8 cellular contexts compared by ENCODE assay signal in genomic region chr3:119676771-119677640, GRCh38. TPM values are rescaled to one million over a fixed set of nuclear protein-coding genes. Genes with fewer than 3 reads are reported as not detected.
A peak's percentile ranks its signal among the peaks of the same experiment; 100 is the strongest.
DNase-seq lines count a peak whose midpoint lies in the region; ATAC-seq lines count a peak whose summit lies in the region.

Gene COX17 (minus strand): TSS chr3:119677406. CDS start chr3:119677310, 96 bp downstream.

- DNase-seq in COLO829 (ENCODE audit: low spot score) (peak; percentile 99), HUDEP-2 (lab: John Stamatoyannopoulos, UW; ENCODE audit: unreplicated experiment in 76 of 76) (peak; percentile 24 to 96 (median 88)), NT2/D1 (ENCODE audit: low read depth, low spot score) (peak; percentile 86), mesendoderm (peak; percentile 99)
- DNase-seq in activated CD8-positive, alpha-beta memory T cell treated with anti-CD3 and anti-CD28 coated beads, Interleukin-2, amount 10 ng/mL, durations not matched to agents 7 days and 5 days = peak; percentile 98
- DNase-seq in stimulated activated CD8-positive, alpha-beta memory T cell treated with anti-CD3 and anti-CD28 coated beads, Interleukin-15, amount 100 ng/mL, for 1 hour (ENCODE audit: low read depth) = peak; percentile 91

- CTCF ChIA-PET in activated CD8-positive, alpha-beta memory T cell treated with anti-CD3 and anti-CD28 coated beads, Interleukin-2, amount 10 ng/mL, durations not matched to agents 7 days and 5 days (lab: Charles Lee) = interaction anchor here (0.9 to 2.1 kb wide), 5 partner anchors 13 to 229 kb away, joined by 3 to 7 read pairs (median 3); partner anchors contain the start of gene TMEM39A

- H3K56ac ChIP-seq in mesendoderm (ENCODE audit: low read length) = peak within 1 kb of the TSS; percentile 95

- peak within 1 kb of the TSS; percentile 92 for H3K4me3 Mint-ChIP-seq in activated CD8-positive, alpha-beta memory T cell treated with anti-CD3 and anti-CD28 coated beads, Interleukin-2, amount 10 ng/mL, durations not matched to agents 7 days and 5 days

- peak within 1 kb of the TSS; percentile 97 for H3K27ac Mint-ChIP-seq in activated CD8-positive, alpha-beta memory T cell treated with anti-CD3 and anti-CD28 coated beads, Interleukin-2, amount 10 ng/mL, durations not matched to agents 7 days and 5 days

- H3K9ac ChIP-seq in NT2/D1 (ENCODE audit: insufficient read length, low read depth) = peak within 1 kb of the TSS; percentile 82
- peak within 1 kb of the TSS; percentile 62 for H3K9ac ChIP-seq in endocrine pancreas (ENCODE audit: control insufficient read depth, insufficient read depth, low read length)
- peak within 1 kb of the TSS; percentile 93 for H3K9ac ChIP-seq in mesendoderm (ENCODE audit: low read length)

- peak; percentile 88 for ATAC-seq in GM21381 (IDR thresholded peaks at IDR 0.05; ENCODE audit: unreplicated experiment)
- peak; percentile 91 for ATAC-seq in activated CD8-positive, alpha-beta memory T cell treated with anti-CD3 and anti-CD28 coated beads, Interleukin-2, amount 10 ng/mL, durations not matched to agents 7 days and 5 days

- H3K4me2 ChIP-seq in mesendoderm (ENCODE audit: low read length) = peak within 1 kb of the TSS; percentile 93

- WGBS in mesendoderm (ENCODE audit: extremely low coverage, insufficient coverage, low lambda C conversion rate) = no CpG with 5 or more reads among the region's 54 CpGs

- H3K27ac ChIP-seq in mesendoderm (ENCODE audit: low read depth, low read length) = peak within 1 kb of the TSS; percentile 86

- H3K27me3 ChIP-seq in NT2/D1 (ENCODE audit: insufficient read depth, insufficient read length) (no peaks in the 10 kb centered on the region), endocrine pancreas (ENCODE audit: control insufficient read depth, insufficient read depth, low read length) (no peaks in the 10 kb centered on the region), mesendoderm (ENCODE audit: insufficient read depth, low read length, poor library complexity) (no peaks in the 10 kb centered on the region)

- no peaks in the 10 kb centered on the region for H3K4me1 ChIP-seq in NT2/D1 (ENCODE audit: insufficient read depth, insufficient read length)
- H3K4me1 ChIP-seq in endocrine pancreas (ENCODE audit: control insufficient read depth, insufficient read depth, low read length) = peaks cover 14% of the 10 kb centered on the region
- peaks cover 4% of the 10 kb centered on the region for H3K4me1 ChIP-seq in mesendoderm (ENCODE audit: control insufficient read depth, low read depth, low read length)

- peaks cover 39% of the 10 kb centered on the region for H3K4me1 Mint-ChIP-seq in activated CD8-positive, alpha-beta memory T cell treated with anti-CD3 and anti-CD28 coated beads, Interleukin-2, amount 10 ng/mL, durations not matched to agents 7 days and 5 days

- peak within 1 kb of the TSS; percentile 89 for H3K18ac ChIP-seq in mesendoderm (ENCODE audit: low read length)

- peak within 1 kb of the TSS; percentile 45 for H3K23ac ChIP-seq in mesendoderm (ENCODE audit: low read length)

- H3K36me3 ChIP-seq in NT2/D1 (ENCODE audit: insufficient read depth, insufficient read length, low read length) (peaks cover 36% of the 10 kb centered on the region), endocrine pancreas (ENCODE audit: control insufficient read depth, insufficient read depth, low read length) (peaks cover 3% of the 10 kb centered on the region), mesendoderm (ENCODE audit: control insufficient read depth, insufficient read depth, low read length) (no peaks in the 10 kb centered on the region)

- H4K8ac ChIP-seq in mesendoderm (ENCODE audit: low read depth, low read length) = no peak within 1 kb of the TSS

- H2BK5ac ChIP-seq in mesendoderm (ENCODE audit: low read length) = peak within 1 kb of the TSS; percentile 50

- peak within 1 kb of the TSS; percentile 88 for H3K4ac ChIP-seq in mesendoderm (ENCODE audit: low read depth, low read length)

- H2BK15ac ChIP-seq in mesendoderm (replicated peaks; ENCODE audit: low read depth) = no peak within 1 kb of the TSS

- no peak within 1 kb of the TSS for H2AK5ac ChIP-seq in mesendoderm (ENCODE audit: low read length)

- no peaks in the 10 kb centered on the region for H3K9me3 Mint-ChIP-seq in activated CD8-positive, alpha-beta memory T cell treated with anti-CD3 and anti-CD28 coated beads, Interleukin-2, amount 10 ng/mL, durations not matched to agents 7 days and 5 days (ENCODE audit: low read depth)

- no peaks in the 10 kb centered on the region for H3K27me3 Mint-ChIP-seq in activated CD8-positive, alpha-beta memory T cell treated with anti-CD3 and anti-CD28 coated beads, Interleukin-2, amount 10 ng/mL, durations not matched to agents 7 days and 5 days

- peak within 1 kb of the TSS; percentile 76 for H3K4me3 ChIP-seq in NT2/D1 (ENCODE audit: insufficient read length, low read depth)
- peak within 1 kb of the TSS; percentile 93 for H3K4me3 ChIP-seq in endocrine pancreas (ENCODE audit: control insufficient read depth, insufficient read depth, low read length)
- H3K4me3 ChIP-seq in mesendoderm (ENCODE audit: low read length) = peak within 1 kb of the TSS; percentile 93

- no peak within 1 kb of the TSS for H2BK120ac ChIP-seq in mesendoderm (ENCODE audit: low read depth, low read length)

- H3K9me3 ChIP-seq in NT2/D1 (ENCODE audit: insufficient read depth, low read length) (peaks cover 16% of the 10 kb centered on the region; the same call in 1 of the 2 replicates), endocrine pancreas (ENCODE audit: control insufficient read depth, low read length) (no peaks in the 10 kb centered on the region)

- peaks cover 11% of the 10 kb centered on the region for H3K79me2 ChIP-seq in mesendoderm (ENCODE audit: control insufficient read depth, insufficient read depth, low read length)

- H3K79me1 ChIP-seq in mesendoderm (ENCODE audit: low read length) = peaks cover 10% of the 10 kb centered on the region

- peak within 1 kb of the TSS; percentile 81 for H4K5ac ChIP-seq in mesendoderm (ENCODE audit: low read length)

- peaks cover 27% of the 10 kb centered on the region for H3K36me3 Mint-ChIP-seq in activated CD8-positive, alpha-beta memory T cell treated with anti-CD3 and anti-CD28 coated beads, Interleukin-2, amount 10 ng/mL, durations not matched to agents 7 days and 5 days

RNA-seq across cellular contexts. Expression of gene COX17, which starts in this region (rescaled TPM):
- total RNA-seq in activated CD8-positive, alpha-beta memory T cell treated with anti-CD3 and anti-CD28 coated beads, Interleukin-2, amount 10 ng/mL, durations not matched to agents 7 days and 5 days = 10 to 100 TPM; 66.6 to 80.7 TPM
- 173 TPM for polyA plus RNA-seq in mesendoderm (2013, experiment 1 of 2)
- polyA plus RNA-seq in mesendoderm (2013, experiment 2 of 2) = 174 TPM

Comparison
In these comparisons a context has a peak if more than half of its experiments do, and no peak if none do; other contexts are left out.
1. Peak in every context shown above with its lines: DNase-seq, ATAC-seq, H3K4me3 ChIP-seq and H3K27ac ChIP-seq.